In the genomic region with DNA sequence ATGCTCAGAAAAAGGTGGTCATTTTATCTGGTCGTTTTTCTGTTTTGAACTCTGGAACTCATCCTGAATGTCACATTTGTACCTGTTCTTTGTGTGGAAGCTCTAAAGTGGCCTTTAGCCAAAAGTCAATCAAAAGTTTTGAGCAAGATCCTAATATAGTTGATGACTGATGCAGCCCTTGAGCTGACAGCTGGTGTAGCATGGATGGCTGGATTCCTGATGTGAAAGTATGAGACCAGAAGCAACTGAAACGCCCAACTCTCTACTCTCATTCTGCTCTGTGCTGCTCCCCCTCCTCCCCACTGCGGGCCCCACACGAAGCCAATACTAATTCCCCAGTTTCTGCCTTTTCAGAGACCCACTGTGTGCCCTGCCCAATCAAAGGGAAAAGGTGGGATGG, we compare ENCODE assay signal across 19 cellular contexts. TPM values are rescaled to one million over a fixed set of nuclear protein-coding genes. Genes with fewer than 3 reads are reported as not detected.
A peak's percentile ranks its signal among the peaks of the same experiment; 100 is the strongest.
DNase-seq lines count a peak whose midpoint lies in the region; ATAC-seq and TF ChIP-seq lines count a peak whose summit lies in the region.
"Had no signal": no experiment of that assay in that cellular context is flagged by ENCODE, and none has a peak within 500 bp of the region (broad histone marks: within the 10 kb centered on the region; RNA-seq: fewer than 3 reads in every experiment).

No MANE protein-coding gene starts in this region.

- H3K36me3 ChIP-seq in BLaER1: no peaks in the 10 kb centered on the region
- H3K36me3 ChIP-seq: BE2C had no signal

- H3K9me3 ChIP-seq in BLaER1: no peaks in the 10 kb centered on the region
- H3K9me3 ChIP-seq: BE2C, SK-N-SH had no signal

- DNase-seq in ecto neural progenitor cell (ENCODE audit: low spot score) (peak; percentile 34), osteocyte (ENCODE audit: extremely low spot score, unreplicated experiment) (peak; percentile 46), NCI-H774 (lab: John Stamatoyannopoulos, UW) (no peak), GM10266 (ENCODE audit: extremely low spot score) (no peak)
- DNase-seq: BE2C, GF-D8, NCI-H1417 treated with DMSO at 0.1 percent for 48 hours, NCI-H345, NCI-H526 treated with DMSO at 0.1 percent for 48 hours, PC-3, SK-N-SH had no signal

- peaks cover 37% of the 10 kb centered on the region for H3K27me3 Mint-ChIP-seq in osteocyte (ENCODE audit: unreplicated experiment)

- H3K4me1 ChIP-seq in BLaER1: peaks cover 9% of the 10 kb centered on the region
- H3K4me1 ChIP-seq: BE2C had no signal

- no peaks in the 10 kb centered on the region for H3K27me3 ChIP-seq in BLaER1
- H3K27me3 ChIP-seq: BE2C had no signal

- no peaks in the 10 kb centered on the region for H3K9me3 Mint-ChIP-seq in osteocyte (ENCODE audit: unreplicated experiment)
- H3K9me3 Mint-ChIP-seq: CD8-positive, alpha-beta T cell; IgD-negative memory B cell had no signal

- ATAC-seq in GM18868 (IDR thresholded peaks at IDR 0.05; ENCODE audit: unreplicated experiment) (peak; percentile 74), GM21390 (IDR thresholded peaks at IDR 0.05; ENCODE audit: unreplicated experiment) (no peak)
- ATAC-seq: CD8-positive, alpha-beta T cell; HCT116; PC-3 had no signal

- TF ChIP-seq CTCF in osteocyte (IDR thresholded peaks at IDR 0.05) (no peak), GM10266 (IDR thresholded peaks at IDR 0.05; ENCODE audit: control insufficient read depth, insufficient read depth, low read depth, missing control alignments) (no peak)

- no peaks in the 10 kb centered on the region for H3K4me1 Mint-ChIP-seq in osteocyte (ENCODE audit: unreplicated experiment)

- no peak overlapping the region for H3K4me3 ChIP-seq in BLaER1

- H3K4me3 Mint-ChIP-seq in osteocyte (ENCODE audit: unreplicated experiment): no peak overlapping the region
- H3K4me3 Mint-ChIP-seq: CD8-positive, alpha-beta T cell; IgD-negative memory B cell had no signal

- H3K36me3 Mint-ChIP-seq in osteocyte (ENCODE audit: unreplicated experiment): no peaks in the 10 kb centered on the region
- H3K36me3 Mint-ChIP-seq: CD8-positive, alpha-beta T cell; IgD-negative memory B cell had no signal

- H4K20me1 ChIP-seq in BLaER1: no peaks in the 10 kb centered on the region

- 0 out of 2 replicates have a peak overlapping the region, but pooled peaks have one; percentile 7 for H3K4me2 ChIP-seq in BLaER1
- H3K4me2 ChIP-seq: SK-N-SH had no signal

- no peak overlapping the region for H3K27ac ChIP-seq in BLaER1

- H3K9ac ChIP-seq in BLaER1: no peak overlapping the region
- H3K9ac ChIP-seq: SK-N-SH had no signal

- H3K27ac Mint-ChIP-seq in osteocyte (ENCODE audit: unreplicated experiment): no peak overlapping the region
- H3K27ac Mint-ChIP-seq: CD8-positive, alpha-beta T cell; IgD-negative memory B cell had no signal

RNA-seq across cellular contexts. Expression of a gene that starts 10.3 kb away (rescaled TPM):
- not detected in 2 replicates for total RNA-seq in osteocyte
- total RNA-seq: CD8-positive, alpha-beta T cell; HT-29; PC-3 had no signal

RNA-seq across cellular contexts. Expression of a gene that starts 23.7 kb away (rescaled TPM):
- total RNA-seq in osteocyte: 32.3 and 34.6 TPM in 2 replicates

RNA-seq across cellular contexts. Expression of a gene that starts 37.7 kb away (rescaled TPM):
- not detected in 2 replicates for total RNA-seq in osteocyte
- total RNA-seq: CD8-positive, alpha-beta T cell; HT-29; LHCN-M2; PC-3 had no signal

Comparison
In these comparisons a context has a peak if more than half of its experiments do, and no peak if none do; other contexts are left out.
1. DNase-seq: peak in ecto neural progenitor cell (single experiment) and osteocyte (single experiment); none in NCI-H774 (single experiment) and GM10266 (single experiment).